19 cellular contexts compared by ENCODE assay signal in the genomic region with DNA sequence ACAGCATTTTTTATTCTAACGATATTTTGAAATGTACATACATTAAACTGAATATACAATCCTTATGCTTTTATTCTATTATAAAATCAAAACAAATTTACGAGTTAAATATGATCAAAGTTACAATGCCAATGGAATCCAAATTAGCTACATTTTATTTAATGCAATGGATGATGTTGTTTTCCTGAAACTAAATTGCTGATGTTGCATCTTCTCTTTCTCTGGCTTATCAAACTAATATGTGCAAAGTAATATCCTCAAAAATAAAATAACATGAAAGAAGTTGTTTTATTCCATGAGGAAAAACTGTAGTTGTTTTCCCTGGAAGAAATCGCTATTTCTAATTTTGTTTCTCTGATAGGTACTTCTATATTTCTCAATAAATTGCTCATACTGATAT.
DNase-seq lines count a peak whose midpoint lies in the region; ATAC-seq, FAIRE-seq and TF ChIP-seq lines count a peak whose summit lies in the region.
"Had no signal": no experiment of that assay in that cellular context is flagged by ENCODE, and none has a peak within 500 bp of the region (broad histone marks: within the 10 kb centered on the region; RNA-seq: fewer than 3 reads in every experiment).

No MANE protein-coding gene starts in this region.

- H3K79me2 ChIP-seq in astrocyte (ENCODE audit: insufficient read depth, low read length) (no peaks in the 10 kb centered on the region), H1 (ENCODE audit: control insufficient read depth in 1 of 2, insufficient read depth in 2 of 2, low read length in 2 of 2) (no peaks in the 10 kb centered on the region)

- H3K36me3 ChIP-seq in astrocyte (ENCODE audit: insufficient read depth, low read length), result no peaks in the 10 kb centered on the region
- H3K36me3 ChIP-seq in H1 (ENCODE audit: control insufficient read depth in 2 of 4, insufficient read depth in 4 of 4, low read length in 3 of 4), result no peaks in the 10 kb centered on the region
- H3K36me3 ChIP-seq in mesenchymal stem cell (ENCODE audit: control insufficient read depth in 1 of 2, insufficient read depth in 2 of 2, low read depth in 1 of 2, low read length in 2 of 2), result no peaks in the 10 kb centered on the region
- H3K36me3 ChIP-seq: BLaER1, HAP-1 had no signal

- no peaks in the 10 kb centered on the region for H3K27me3 ChIP-seq in astrocyte (ENCODE audit: insufficient read depth, low read length)
- no peaks in the 10 kb centered on the region for H3K27me3 ChIP-seq in H1 (replicated peaks in 1 of 4; ENCODE audit: control insufficient read depth in 3 of 4, extremely low read depth in 1 of 4, insufficient read depth in 3 of 4, low read length in 3 of 4)
- no peaks in the 10 kb centered on the region for H3K27me3 ChIP-seq in mesenchymal stem cell (ENCODE audit: control insufficient read depth in 1 of 2, insufficient read depth in 1 of 2, low read length in 2 of 2)

- no peak overlapping the region for H3K4me3 ChIP-seq in astrocyte (ENCODE audit: insufficient read depth, low read depth, low read length)
- no peak overlapping the region for H3K4me3 ChIP-seq in H1 (ENCODE audit: extremely low read depth in 1 of 4, insufficient read depth in 2 of 4, low read depth in 3 of 4, low read length in 4 of 4)
- H3K4me3 ChIP-seq in mesenchymal stem cell (ENCODE audit: insufficient read depth in 1 of 2, low read depth in 1 of 2, low read length in 2 of 2), result no peak overlapping the region
- H3K4me3 ChIP-seq: BLaER1, GM12878, GM23338, HAP-1 had no signal

- H3K4me3 Mint-ChIP-seq in astrocyte (ENCODE audit: unreplicated experiment), result no peak overlapping the region
- H3K4me3 Mint-ChIP-seq: B cell; CD4-positive, CD25-positive, alpha-beta regulatory T cell; CD8-positive, alpha-beta T cell; GM23338 had no signal

- H3K9me3 Mint-ChIP-seq in astrocyte (ENCODE audit: unreplicated experiment), result no peaks in the 10 kb centered on the region
- H3K9me3 Mint-ChIP-seq: GM23338 had no signal

- H4K8ac ChIP-seq in H1 (ENCODE audit: extremely low read depth, insufficient read depth, low read length) (no peak overlapping the region), mesenchymal stem cell (ENCODE audit: low read length) (no peak overlapping the region)

- H3K79me1 ChIP-seq in H1 (ENCODE audit: low read depth, low read length) (no peaks in the 10 kb centered on the region), mesenchymal stem cell (replicated peaks; ENCODE audit: low read length, poor library complexity, severe bottlenecking) (no peaks in the 10 kb centered on the region)

- H3K27me3 Mint-ChIP-seq in astrocyte (ENCODE audit: low read depth, unreplicated experiment), result no peaks in the 10 kb centered on the region
- H3K27me3 Mint-ChIP-seq: B cell; CD4-positive, CD25-positive, alpha-beta regulatory T cell had no signal

- FAIRE-seq in G401.6 (lab: Jason Lieb, UNC), result peak; percentile 37
- peak; percentile 89 for FAIRE-seq in astrocyte (lab: Jason Lieb, UNC)
- FAIRE-seq in H1 (lab: Jason Lieb, UNC), result peak; percentile 32
- FAIRE-seq: GM12878, H54 had no signal

- TF ChIP-seq CTCF in astrocyte (IDR thresholded peaks at IDR 0.05; ENCODE audit: insufficient read depth, low read depth, low read length) (no peak), H1 (IDR thresholded peaks at IDR 0.05; ENCODE audit: control extremely low read depth in 1 of 3, insufficient read depth in 1 of 3, low read depth in 1 of 3, low read length in 3 of 3) (no peak)

- 83% methylated on average over 3 of the region's 3 CpGs; no CpG with 5 or more reads in 1 of the 2 experiments for WGBS in H1 (ENCODE audit: extremely low coverage in 1 of 2, insufficient coverage in 1 of 2, insufficient read length in 1 of 2, insufficient replicate concordance in 2 of 2, low coverage in 1 of 2, low lambda C conversion rate in 2 of 2, missing lambda C conversion rate in 1 of 2), 2 experiments
- no CpG with 5 or more reads among the region's 3 CpGs for WGBS in mesenchymal stem cell

- no peak overlapping the region for H2AFZ ChIP-seq in astrocyte (ENCODE audit: low read depth, low read length)
- no peak overlapping the region for H2AFZ ChIP-seq in H1 (ENCODE audit: low read length)
- no peak overlapping the region for H2AFZ ChIP-seq in mesenchymal stem cell (ENCODE audit: low read depth, low read length)
- H2AFZ ChIP-seq: GM23338 had no signal

- no peak overlapping the region for H2BK20ac ChIP-seq in H1 (ENCODE audit: low read length)

- H3K9me3 ChIP-seq in astrocyte (ENCODE audit: insufficient read depth, low read depth, low read length), result no peaks in the 10 kb centered on the region
- no peaks in the 10 kb centered on the region for H3K9me3 ChIP-seq in H1 (ENCODE audit: insufficient read depth in 2 of 2, low read depth in 1 of 2, low read length in 1 of 2)
- no peaks in the 10 kb centered on the region for H3K9me3 ChIP-seq in mesenchymal stem cell (ENCODE audit: control insufficient read depth, low read length)
- H3K9me3 ChIP-seq: BLaER1, Caco-2, HAP-1 had no signal

- H3K23ac ChIP-seq in H1 (ENCODE audit: insufficient read length) (no peak overlapping the region), mesenchymal stem cell (ENCODE audit: low read length in 2 of 2) (no peak overlapping the region)

- H3K4me1 ChIP-seq in astrocyte (ENCODE audit: insufficient read depth, low read length) (no peaks in the 10 kb centered on the region), H1 (replicated peaks in 1 of 4; ENCODE audit: control insufficient read depth in 3 of 4, insufficient read depth in 4 of 4, low read length in 3 of 4) (no peaks in the 10 kb centered on the region), mesenchymal stem cell (ENCODE audit: control insufficient read depth, insufficient read depth, low read depth, low read length) (no peaks in the 10 kb centered on the region)
- H3K4me1 ChIP-seq: BLaER1, Caco-2, HAP-1 had no signal

- no peak overlapping the region for H4K5ac ChIP-seq in H1 (ENCODE audit: insufficient read length, low read depth, low read length)

- H3K36me3 Mint-ChIP-seq in astrocyte (ENCODE audit: low read depth, unreplicated experiment), result no peaks in the 10 kb centered on the region
- H3K36me3 Mint-ChIP-seq: CD4-positive, CD25-positive, alpha-beta regulatory T cell; CD8-positive, alpha-beta T cell had no signal

- H3K4ac ChIP-seq in H1 (replicated peaks; ENCODE audit: insufficient read length, low read depth, low read length) (no peak overlapping the region), mesenchymal stem cell (ENCODE audit: low read depth in 1 of 2, low read length in 2 of 2) (no peak overlapping the region)

- H3K27ac Mint-ChIP-seq in astrocyte (ENCODE audit: unreplicated experiment), result no peak overlapping the region
- H3K27ac Mint-ChIP-seq: B cell; CD4-positive, CD25-positive, alpha-beta regulatory T cell; CD8-positive, alpha-beta T cell; GM23338 had no signal

- TF ChIP-seq EP300 in H1 (IDR thresholded peaks at IDR 0.05; ENCODE audit: borderline replicate concordance in 1 of 2, low read depth in 2 of 2, low read length in 2 of 2), result no peak

- no peaks in the 10 kb centered on the region for H3K4me1 Mint-ChIP-seq in astrocyte (ENCODE audit: low read depth, unreplicated experiment)
- H3K4me1 Mint-ChIP-seq: GM23338 had no signal

- H2BK5ac ChIP-seq in H1 (ENCODE audit: low read depth, low read length) (no peak overlapping the region), mesenchymal stem cell (ENCODE audit: low read depth, low read length, poor library complexity, severe bottlenecking) (no peak overlapping the region)

- H3K18ac ChIP-seq in H1 (ENCODE audit: extremely low read depth, low read length) (no peak overlapping the region), mesenchymal stem cell (ENCODE audit: low read depth in 1 of 2, low read length in 2 of 2) (no peak overlapping the region)

- no peaks in the 10 kb centered on the region for H3K23me2 ChIP-seq in H1 (ENCODE audit: low read depth, low read length)

- CTCF ChIA-PET in H1 (lab: Charles Lee; ENCODE audit: partially characterized antibody), result interaction anchor here (0.9 to 1.1 kb wide), 4 partner anchors 10 to 20 kb away, joined by 3 read pairs; no protein-coding TSS in a partner anchor

- H3K4me2 ChIP-seq in astrocyte (ENCODE audit: low read length) (no peak overlapping the region), H1 (ENCODE audit: insufficient read depth in 1 of 2, low read depth in 2 of 2, low read length in 2 of 2) (no peak overlapping the region), mesenchymal stem cell (ENCODE audit: low read length, poor library complexity, severe bottlenecking) (no peak overlapping the region)
- H3K4me2 ChIP-seq: GM23338 had no signal

- H2BK15ac ChIP-seq in H1 (ENCODE audit: low read length), result no peak overlapping the region
- no peak overlapping the region for H2BK15ac ChIP-seq in mesenchymal stem cell (ENCODE audit: low read depth, poor library complexity, severe bottlenecking)

- no peaks in the 10 kb centered on the region for H4K20me1 ChIP-seq in astrocyte (ENCODE audit: insufficient read depth, low read length)
- H4K20me1 ChIP-seq in H1 (replicated peaks in 1 of 2; ENCODE audit: control insufficient read depth in 1 of 2, insufficient read depth in 2 of 2, low read length in 2 of 2), result no peaks in the 10 kb centered on the region
- H4K20me1 ChIP-seq: BLaER1 had no signal

- H3K14ac ChIP-seq in H1 (ENCODE audit: insufficient read length) (no peak overlapping the region), mesenchymal stem cell (ENCODE audit: low read length in 2 of 2) (no peak overlapping the region)

- DNase-seq in astrocyte (ENCODE audit: low read depth) (no peak), H1 (ENCODE audit: low read depth in 1 of 2, low spot score in 2 of 2) (no peak), mesenchymal stem cell (no peak)
- DNase-seq: Caco-2; CD4-positive, CD25-positive, alpha-beta regulatory T cell; CD8-positive, alpha-beta T cell; DMS153; DND-41; GDM1 had no signal

- no peak for TF ChIP-seq RAD21 in H1 (IDR thresholded peaks at IDR 0.05 in 1 of 2, conservative IDR thresholded peaks at IDR 0.05 in 1 of 2; ENCODE audit: low read depth in 2 of 2, low read length in 2 of 2)

- H2AK5ac ChIP-seq in H1 (ENCODE audit: low read depth, low read length) (no peak overlapping the region), mesenchymal stem cell (ENCODE audit: low read length, severe bottlenecking) (no peak overlapping the region)

- H3K27ac ChIP-seq in astrocyte (ENCODE audit: low read depth, low read length), result no peak overlapping the region
- H3K27ac ChIP-seq in H1 (ENCODE audit: low read depth, low read length), result no peak overlapping the region
- H3K27ac ChIP-seq in mesenchymal stem cell (ENCODE audit: low read length, poor library complexity, severe bottlenecking), result no peak overlapping the region
- H3K27ac ChIP-seq: BLaER1, C4-2B had no signal

- POLR2A ChIA-PET in H1 (lab: Charles Lee; ENCODE audit: partially characterized antibody), result no interaction called here

- TF ChIP-seq POLR2A in H1 (IDR thresholded peaks at IDR 0.05; ENCODE audit: control extremely low read depth in 1 of 2, low read depth in 2 of 2, low read length in 2 of 2), result no peak

- ATAC-seq in HG02763 (IDR thresholded peaks at IDR 0.05; ENCODE audit: unreplicated experiment), result no peak
- ATAC-seq in GM21381 (IDR thresholded peaks at IDR 0.05; ENCODE audit: unreplicated experiment), result no peak
- ATAC-seq: CD8-positive, alpha-beta T cell; GM12878; GM23338 had no signal

- H2BK12ac ChIP-seq in H1 (ENCODE audit: low read depth, low read length), result no peak overlapping the region
- no peak overlapping the region for H2BK12ac ChIP-seq in mesenchymal stem cell (ENCODE audit: low read length in 2 of 2)

- no peak overlapping the region for H4K91ac ChIP-seq in H1 (replicated peaks; ENCODE audit: insufficient read length, low read length)
- no peak overlapping the region for H4K91ac ChIP-seq in mesenchymal stem cell (ENCODE audit: low read length)

- no peak overlapping the region for H3K56ac ChIP-seq in H1 (replicated peaks; ENCODE audit: insufficient read length, low read depth, low read length)

- H3K9ac ChIP-seq in astrocyte (ENCODE audit: low read length) (no peak overlapping the region), H1 (replicated peaks in 1 of 4; ENCODE audit: extremely low read depth in 1 of 4, low read depth in 3 of 4, low read length in 3 of 4) (no peak overlapping the region), mesenchymal stem cell (ENCODE audit: low read length) (no peak overlapping the region)
- H3K9ac ChIP-seq: BLaER1 had no signal

- H2BK120ac ChIP-seq in H1 (replicated peaks; ENCODE audit: low read depth, low read length), result no peak overlapping the region
- no peak overlapping the region for H2BK120ac ChIP-seq in mesenchymal stem cell (ENCODE audit: low read depth, low read length)
